26 cellular contexts compared by ENCODE assay signal in genomic region chr11:68968306-68969255, GRCh38. TPM values are rescaled to one million over a fixed set of nuclear protein-coding genes. Genes with fewer than 3 reads are reported as not detected.
DNase-seq lines count a peak whose midpoint lies in the region; ATAC-seq and TF ChIP-seq lines count a peak whose summit lies in the region.
"Had no signal": no experiment of that assay in that cellular context is flagged by ENCODE, and none has a peak within 500 bp of the region (broad histone marks: within the 10 kb centered on the region; RNA-seq: fewer than 3 reads in every experiment).

No MANE protein-coding gene starts in this region.

- no peak for TF ChIP-seq EP300 in suprapubic skin (IDR thresholded peaks at IDR 0.05)

- H3K36me3 ChIP-seq in suprapubic skin: no peaks in the 10 kb centered on the region
- H3K36me3 ChIP-seq: gastroesophageal sphincter, SJCRH30, tibial nerve had no signal

- no peaks in the 10 kb centered on the region for H3K27me3 Mint-ChIP-seq in activated CD4-positive, alpha-beta memory T cell treated with anti-CD3 and anti-CD28 coated beads for 36 hours
- H3K27me3 Mint-ChIP-seq in activated CD4-positive, alpha-beta memory T cell treated with anti-CD3 and anti-CD28 coated beads, Interleukin-2, amount 10 ng/mL, durations not matched to agents 7 days and 5 days: peaks cover 8% of the 10 kb centered on the region
- H3K27me3 Mint-ChIP-seq in T-helper 17 cell: peaks cover 13% of the 10 kb centered on the region
- H3K27me3 Mint-ChIP-seq: activated CD4-positive, alpha-beta T cell treated with anti-CD3 and anti-CD28 coated beads for 36 hours had no signal

- no peak for TF ChIP-seq CTCF in suprapubic skin (IDR thresholded peaks at IDR 0.05)

- CTCF ChIA-PET in activated CD4-positive, alpha-beta memory T cell treated with anti-CD3 and anti-CD28 coated beads for 36 hours (lab: Charles Lee): no interaction called here
- CTCF ChIA-PET in activated CD4-positive, alpha-beta memory T cell treated with anti-CD3 and anti-CD28 coated beads, Interleukin-2, amount 10 ng/mL, durations not matched to agents 7 days and 5 days (lab: Charles Lee): no interaction called here

- 82% methylated on average over 22 of the region's 29 CpGs for WGBS in suprapubic skin

- peaks cover 8% of the 10 kb centered on the region for H3K36me3 Mint-ChIP-seq in activated CD4-positive, alpha-beta memory T cell treated with anti-CD3 and anti-CD28 coated beads for 36 hours
- H3K36me3 Mint-ChIP-seq in activated CD4-positive, alpha-beta memory T cell treated with anti-CD3 and anti-CD28 coated beads, Interleukin-2, amount 10 ng/mL, durations not matched to agents 7 days and 5 days (ENCODE audit: low read depth): peaks cover 12% of the 10 kb centered on the region
- H3K36me3 Mint-ChIP-seq in T-helper 17 cell (ENCODE audit: low read depth): no peaks in the 10 kb centered on the region
- H3K36me3 Mint-ChIP-seq: stimulated activated naive B cell treated with anti-CD40 and anti-IgM and Interleukin-4, amounts not matched to agents 10 μg/mL and 1 μg/mL and 100 μg/mL, for 72 hours had no signal

- H3K4me1 Mint-ChIP-seq in activated CD4-positive, alpha-beta memory T cell treated with anti-CD3 and anti-CD28 coated beads for 36 hours (ENCODE audit: low read depth): peaks cover 29% of the 10 kb centered on the region
- H3K4me1 Mint-ChIP-seq in activated CD4-positive, alpha-beta memory T cell treated with anti-CD3 and anti-CD28 coated beads, Interleukin-2, amount 10 ng/mL, durations not matched to agents 7 days and 5 days: peaks cover 23% of the 10 kb centered on the region
- H3K4me1 Mint-ChIP-seq in T-helper 17 cell: peaks cover 11% of the 10 kb centered on the region
- H3K4me1 Mint-ChIP-seq: stimulated activated naive B cell treated with anti-CD40 and anti-IgM and Interleukin-4, amounts not matched to agents 10 μg/mL and 1 μg/mL and 100 μg/mL, for 72 hours had no signal

- H3K27ac ChIP-seq in suprapubic skin: no peak overlapping the region
- H3K27ac ChIP-seq: gastroesophageal sphincter, psoas muscle, SJCRH30, tibial nerve had no signal

- peaks cover 4% of the 10 kb centered on the region for H3K27me3 ChIP-seq in suprapubic skin
- H3K27me3 ChIP-seq: gastroesophageal sphincter, SJCRH30, tibial nerve had no signal

- peaks cover 2% of the 10 kb centered on the region for H3K4me1 ChIP-seq in suprapubic skin
- H3K4me1 ChIP-seq: psoas muscle, SJCRH30 had no signal

- ATAC-seq in T-helper 17 cell (no peak), GM21367 (IDR thresholded peaks at IDR 0.05; ENCODE audit: unreplicated experiment) (no peak)
- ATAC-seq: activated CD4-positive, alpha-beta T cell treated with anti-CD3 and anti-CD28 coated beads for 36 hours; gastroesophageal sphincter; naive thymus-derived CD8-positive, alpha-beta T cell; psoas muscle; stimulated activated naive B cell treated with anti-CD40 and anti-IgM and Interleukin-4, amounts not matched to agents 10 μg/mL and 1 μg/mL and 100 μg/mL, for 72 hours had no signal

- intact Hi-C loops in activated CD4-positive, alpha-beta memory T cell treated with anti-CD3 and anti-CD28 coated beads for 36 hours (cut with micrococcal nuclease): loop anchor here (10.0 kb wide), 1 partner anchor 116 kb away; no protein-coding TSS in a partner anchor

- DNase-seq in activated CD4-positive, alpha-beta memory T cell treated with anti-CD3 and anti-CD28 coated beads for 36 hours: peak; percentile 1
- no peak for DNase-seq in activated CD4-positive, alpha-beta memory T cell treated with anti-CD3 and anti-CD28 coated beads, Interleukin-2, amount 10 ng/mL, durations not matched to agents 7 days and 5 days
- DNase-seq in T-helper 17 cell: no peak
- peak; percentile 64 for DNase-seq in iPS-NIHi7 (ENCODE audit: extremely low spot score)
- peak; percentile 47 to 56 for DNase-seq in suprapubic skin (ENCODE audit: low spot score in 2 of 2)
- DNase-seq in NCI-H2107 (lab: John Stamatoyannopoulos, UW): no peak
- DNase-seq in DMS53 (lab: John Stamatoyannopoulos, UW): no peak
- DNase-seq: 8988T; activated CD4-positive, alpha-beta T cell treated with anti-CD3 and anti-CD28 coated beads for 36 hours; activated naive CD4-positive, alpha-beta T cell treated with anti-CD3 and anti-CD28 coated beads, Interleukin-2, amount 50 U/mL, for 16 hours; activated T-cell treated with anti-CD3 and anti-CD28 coated beads, Interleukin-2, amount 50 U/mL, for 1 hour; CD4-positive, alpha-beta memory T cell; cortex of kidney; naive thymus-derived CD8-positive, alpha-beta T cell; NCI-H1092; NCI-H2081 treated with DMSO at 0.1 percent for 48 hours; NCI-H526 treated with DMSO at 0.1 percent for 48 hours; OCI-M1; SJCRH30; stimulated activated naive B cell treated with anti-CD40 and anti-IgM and Interleukin-4, amounts not matched to agents 10 μg/mL and 1 μg/mL and 100 μg/mL, for 72 hours; T-helper 9 cell had no signal

- no peaks in the 10 kb centered on the region for H3K9me3 ChIP-seq in T-helper 17 cell (ENCODE audit: control insufficient read depth, low read length, poor library complexity, severe bottlenecking)
- no peaks in the 10 kb centered on the region for H3K9me3 ChIP-seq in suprapubic skin
- H3K9me3 ChIP-seq: gastroesophageal sphincter, psoas muscle, SJCRH30, tibial nerve had no signal

- H3K9me3 Mint-ChIP-seq in activated CD4-positive, alpha-beta memory T cell treated with anti-CD3 and anti-CD28 coated beads for 36 hours: peaks cover 6% of the 10 kb centered on the region
- H3K9me3 Mint-ChIP-seq in activated CD4-positive, alpha-beta memory T cell treated with anti-CD3 and anti-CD28 coated beads, Interleukin-2, amount 10 ng/mL, durations not matched to agents 7 days and 5 days: no peaks in the 10 kb centered on the region
- H3K9me3 Mint-ChIP-seq: CD4-positive, alpha-beta memory T cell; naive thymus-derived CD8-positive, alpha-beta T cell had no signal

- POLR2A ChIA-PET in activated CD4-positive, alpha-beta memory T cell treated with anti-CD3 and anti-CD28 coated beads for 36 hours (lab: Charles Lee): no interaction called here
- POLR2A ChIA-PET in activated CD4-positive, alpha-beta memory T cell treated with anti-CD3 and anti-CD28 coated beads, Interleukin-2, amount 10 ng/mL, durations not matched to agents 7 days and 5 days (lab: Charles Lee): interaction anchor here (0.6 kb wide), 1 partner anchor 21 kb away, joined by 3 read pairs; no protein-coding TSS in a partner anchor

- no peak overlapping the region for H3K27ac Mint-ChIP-seq in activated CD4-positive, alpha-beta memory T cell treated with anti-CD3 and anti-CD28 coated beads for 36 hours
- no peak overlapping the region for H3K27ac Mint-ChIP-seq in activated CD4-positive, alpha-beta memory T cell treated with anti-CD3 and anti-CD28 coated beads, Interleukin-2, amount 10 ng/mL, durations not matched to agents 7 days and 5 days
- peak overlapping the region; percentile 85 for H3K27ac Mint-ChIP-seq in T-helper 17 cell
- H3K27ac Mint-ChIP-seq: activated CD4-positive, alpha-beta T cell treated with anti-CD3 and anti-CD28 coated beads for 36 hours; stimulated activated naive B cell treated with anti-CD40 and anti-IgM and Interleukin-4, amounts not matched to agents 10 μg/mL and 1 μg/mL and 100 μg/mL, for 72 hours had no signal

- H3K4me3 Mint-ChIP-seq in activated CD4-positive, alpha-beta memory T cell treated with anti-CD3 and anti-CD28 coated beads for 36 hours: no peak overlapping the region
- no peak overlapping the region for H3K4me3 Mint-ChIP-seq in activated CD4-positive, alpha-beta memory T cell treated with anti-CD3 and anti-CD28 coated beads, Interleukin-2, amount 10 ng/mL, durations not matched to agents 7 days and 5 days
- H3K4me3 Mint-ChIP-seq in T-helper 17 cell: no peak overlapping the region
- H3K4me3 Mint-ChIP-seq: activated CD4-positive, alpha-beta T cell treated with anti-CD3 and anti-CD28 coated beads for 36 hours; naive thymus-derived CD8-positive, alpha-beta T cell; stimulated activated naive B cell treated with anti-CD40 and anti-IgM and Interleukin-4, amounts not matched to agents 10 μg/mL and 1 μg/mL and 100 μg/mL, for 72 hours had no signal

- no peak overlapping the region for H3K4me3 ChIP-seq in suprapubic skin
- H3K4me3 ChIP-seq: gastroesophageal sphincter, lung, psoas muscle, SJCRH30, tibial nerve had no signal

- TF ChIP-seq POLR2A in suprapubic skin (IDR thresholded peaks at IDR 0.05): no peak

RNA-seq across cellular contexts. Expression of gene MRGPRD, which starts 12.2 kb away (rescaled TPM):
- not detected for total RNA-seq in activated CD4-positive, alpha-beta memory T cell treated with anti-CD3 and anti-CD28 coated beads for 36 hours
- total RNA-seq in activated CD4-positive, alpha-beta memory T cell treated with anti-CD3 and anti-CD28 coated beads, Interleukin-2, amount 10 ng/mL, durations not matched to agents 7 days and 5 days: not detected
- not detected for total RNA-seq in T-helper 17 cell
- total RNA-seq in suprapubic skin: not detected
- total RNA-seq: activated CD4-positive, alpha-beta T cell treated with anti-CD3 and anti-CD28 coated beads for 36 hours; CD4-positive, alpha-beta memory T cell; lung; naive thymus-derived CD8-positive, alpha-beta T cell; psoas muscle; SJCRH30; tibial nerve had no signal

RNA-seq across cellular contexts. Expression of gene MRGPRF, which starts 44.5 kb away (rescaled TPM):
- not detected for total RNA-seq in activated CD4-positive, alpha-beta memory T cell treated with anti-CD3 and anti-CD28 coated beads for 36 hours
- total RNA-seq in activated CD4-positive, alpha-beta memory T cell treated with anti-CD3 and anti-CD28 coated beads, Interleukin-2, amount 10 ng/mL, durations not matched to agents 7 days and 5 days: not detected
- total RNA-seq in T-helper 17 cell: not detected
- total RNA-seq in suprapubic skin: 1 to 10 TPM; 2.0 to 9.8 (median 4.8) TPM
- total RNA-seq: activated CD4-positive, alpha-beta T cell treated with anti-CD3 and anti-CD28 coated beads for 36 hours; CD4-positive, alpha-beta memory T cell; naive thymus-derived CD8-positive, alpha-beta T cell had no signal

Comparison
In these comparisons a context has a peak if more than half of its experiments do, and no peak if none do; other contexts are left out.
1. DNase-seq: peak in activated CD4-positive, alpha-beta memory T cell treated with anti-CD3 and anti-CD28 coated beads for 36 hours (single experiment), iPS-NIHi7 (single experiment) and suprapubic skin (2 of 2); none in activated CD4-positive, alpha-beta memory T cell treated with anti-CD3 and anti-CD28 coated beads, Interleukin-2, amount 10 ng/mL, durations not matched to agents 7 days and 5 days (single experiment), T-helper 17 cell (0 of 3), NCI-H2107 (single experiment) and DMS53 (single experiment).